ENCODE assay signal across 8 cellular contexts in the genomic region with DNA sequence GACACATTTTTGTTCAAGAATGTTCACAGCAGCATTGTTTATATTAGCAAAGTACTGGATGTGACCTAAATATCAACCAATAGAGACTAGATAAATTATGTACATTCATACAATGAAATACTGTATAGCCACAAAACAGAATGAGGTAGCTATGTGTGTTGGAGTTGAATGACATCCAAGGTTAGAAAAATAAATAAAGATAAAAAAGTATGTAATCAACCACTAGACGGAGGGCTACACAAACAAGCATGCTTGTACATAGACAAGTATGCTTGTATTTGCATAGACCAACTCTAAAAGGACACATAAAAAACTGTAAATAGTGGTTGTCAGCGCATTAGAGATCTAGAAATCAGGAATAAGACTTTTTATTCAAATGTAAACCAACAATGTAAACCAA. TPM values are rescaled to one million over a fixed set of nuclear protein-coding genes. Genes with fewer than 3 reads are reported as not detected.
A peak's percentile ranks its signal among the peaks of the same experiment; 100 is the strongest.
DNase-seq lines count a peak whose midpoint lies in the region; ATAC-seq and TF ChIP-seq lines count a peak whose summit lies in the region.

No MANE protein-coding gene starts in this region.

- TF ChIP-seq POLR2A in ovary (IDR thresholded peaks at IDR 0.05), result no peak

- H3F3A ChIP-seq in DOHH2 (ENCODE audit: control insufficient read depth, insufficient read depth), result peaks cover 2% of the 10 kb centered on the region; the same call in 1 of the 2 replicates

- no peak overlapping the region for H3K27ac ChIP-seq in DOHH2 (ENCODE audit: low read depth, low read length)
- H3K27ac ChIP-seq in OCI-LY3 (ENCODE audit: low read length), result no peak overlapping the region
- no peak overlapping the region for H3K27ac ChIP-seq in ovary

- peak overlapping the region; percentile 94 for H3K4me3 ChIP-seq in DOHH2 (ENCODE audit: low read length)
- H3K4me3 ChIP-seq in OCI-LY3 (ENCODE audit: low read length), result peak overlapping the region; percentile 94
- H3K4me3 ChIP-seq in endocrine pancreas (ENCODE audit: control insufficient read depth, insufficient read depth, low read length), result peak overlapping the region; percentile 99
- peak overlapping the region; percentile 90 for H3K4me3 ChIP-seq in ovary

- intact Hi-C loops in ovary (cut with DNase I), result no loop called here

- no peak overlapping the region for H3K9ac ChIP-seq in OCI-LY3 (ENCODE audit: low read length)
- H3K9ac ChIP-seq in endocrine pancreas (ENCODE audit: control insufficient read depth, insufficient read depth, low read length), result no peak overlapping the region

- TF ChIP-seq CTCF in DOHH2 (IDR thresholded peaks at IDR 0.05; ENCODE audit: low read depth, low read length, poor library complexity, severe bottlenecking), result no peak
- TF ChIP-seq CTCF in OCI-LY3 (IDR thresholded peaks at IDR 0.05; ENCODE audit: low read depth, low read length), result no peak
- no peak for TF ChIP-seq CTCF in ovary (IDR thresholded peaks at IDR 0.05)

- peaks cover 26% of the 10 kb centered on the region for H4K20me1 ChIP-seq in DOHH2 (ENCODE audit: control insufficient read depth, insufficient read depth, low read depth, low read length)
- peaks cover 70% of the 10 kb centered on the region for H4K20me1 ChIP-seq in OCI-LY3 (ENCODE audit: insufficient read depth, low read length)

- WGBS in ovary, 3 donors, result 18 to 20% (median 19%) methylated on average over 2 of the region's 2 CpGs

- no peak for TF ChIP-seq EP300 in ovary (IDR thresholded peaks at IDR 0.05)

- no peak overlapping the region for H2AFZ ChIP-seq in OCI-LY3 (ENCODE audit: low read depth, low read length)

- peaks cover 21% of the 10 kb centered on the region for H3K9me3 ChIP-seq in DOHH2 (ENCODE audit: control insufficient read depth, insufficient read depth, low read length)
- 0 out of 2 replicates have a peak, but pooled peaks cover 8% of the 10 kb centered on the region for H3K9me3 ChIP-seq in OCI-LY3 (ENCODE audit: insufficient read depth, low read length)
- H3K9me3 ChIP-seq in endocrine pancreas (ENCODE audit: control insufficient read depth, low read length), result no peaks in the 10 kb centered on the region
- H3K9me3 ChIP-seq in ovary, result no peaks in the 10 kb centered on the region

- H3K36me3 ChIP-seq in DOHH2 (ENCODE audit: control insufficient read depth, low read length) (peaks cover 82% of the 10 kb centered on the region), OCI-LY3 (replicated peaks; ENCODE audit: low read depth, low read length) (peaks cover 62% of the 10 kb centered on the region), endocrine pancreas (ENCODE audit: control insufficient read depth, insufficient read depth, low read length) (no peaks in the 10 kb centered on the region), ovary (no peaks in the 10 kb centered on the region)

- H3K4me2 ChIP-seq in DOHH2 (ENCODE audit: low read length) (peak overlapping the region; percentile 91), OCI-LY3 (ENCODE audit: low read length) (peak overlapping the region; percentile 99)

- DNase-seq in ovary, result no peak
- no peak for DNase-seq in mesenteric fat pad (ENCODE audit: low spot score)
- DNase-seq in NCI-H187 treated with DMSO at 0.1 percent for 48 hours (lab: John Stamatoyannopoulos, UW), result no peak
- no peak for DNase-seq in HPDE6-E6E7 (ENCODE audit: extremely low spot score)

- ATAC-seq in HG02642 (IDR thresholded peaks at IDR 0.05; ENCODE audit: poor library complexity, unreplicated experiment), result no peak

- no peaks in the 10 kb centered on the region for H3K9me2 ChIP-seq in DOHH2 (replicated peaks; ENCODE audit: control insufficient read depth, low read length)

- H3K4me1 ChIP-seq in DOHH2 (ENCODE audit: control insufficient read depth, low read length) (peaks cover 41% of the 10 kb centered on the region), OCI-LY3 (ENCODE audit: low read length) (peaks cover 34% of the 10 kb centered on the region), endocrine pancreas (ENCODE audit: control insufficient read depth, insufficient read depth, low read length) (peaks cover 18% of the 10 kb centered on the region), ovary (ENCODE audit: insufficient read depth) (peaks cover 8% of the 10 kb centered on the region)

- H3K79me2 ChIP-seq in DOHH2 (ENCODE audit: control insufficient read depth, low read length) (peaks cover 79% of the 10 kb centered on the region), OCI-LY3 (ENCODE audit: low read length) (peaks cover 79% of the 10 kb centered on the region)

- no peaks in the 10 kb centered on the region for H3K27me3 ChIP-seq in DOHH2 (ENCODE audit: control insufficient read depth, low read length)
- H3K27me3 ChIP-seq in OCI-LY3 (ENCODE audit: low read depth, low read length), result no peaks in the 10 kb centered on the region
- H3K27me3 ChIP-seq in endocrine pancreas (ENCODE audit: control insufficient read depth, insufficient read depth, low read length), result no peaks in the 10 kb centered on the region
- no peaks in the 10 kb centered on the region for H3K27me3 ChIP-seq in ovary

RNA-seq across cellular contexts. Expression of a gene that starts 3.0 kb away (rescaled TPM):
- total RNA-seq in ovary (10 to 100 TPM; 11.0 to 16.6 (median 14.9) TPM), mesenteric fat pad (25.2 TPM)
- polyA plus RNA-seq in ovary, result 10 to 100 TPM in 1 of 2 donors, 1 to 10 TPM in 1; 6.5 to 11.7 TPM
